In genomic region chr7:30201921-30202320, GRCh38 we compare ENCODE assay signal across 17 cellular contexts.
DNase-seq lines count a peak whose midpoint lies in the region; ATAC-seq and TF ChIP-seq lines count a peak whose summit lies in the region.
"Had no signal": no experiment of that assay in that cellular context is flagged by ENCODE, and none has a peak within 500 bp of the region (broad histone marks: within the 10 kb centered on the region; RNA-seq: fewer than 3 reads in every experiment).

No MANE protein-coding gene starts in this region.

- no peaks in the 10 kb centered on the region for H3K9me2 ChIP-seq in OCI-LY1 (ENCODE audit: low read depth, low read length)

- intact Hi-C loops in ovary (cut with DNase I) = no loop called here

- H3K27ac Mint-ChIP-seq in stimulated activated naive CD8-positive, alpha-beta T cell treated with anti-CD3 and anti-CD28 coated beads, Interleukin-15, amount 100 ng/mL, for 72 hours = no peak overlapping the region

- no peak overlapping the region for H3K4me3 ChIP-seq in OCI-LY1 (ENCODE audit: low read depth, low read length, poor library complexity, severe bottlenecking)
- no peak overlapping the region for H3K4me3 ChIP-seq in epithelial cell of esophagus (ENCODE audit: low read length)
- H3K4me3 ChIP-seq in ovary = no peak overlapping the region
- H3K4me3 ChIP-seq: MG63, SJCRH30 had no signal

- ATAC-seq in GM19455 (IDR thresholded peaks at IDR 0.05; ENCODE audit: unreplicated experiment) = peak; percentile 7
- no peak for ATAC-seq in HG03025 (IDR thresholded peaks at IDR 0.05; ENCODE audit: low FRiP score, unreplicated experiment)
- no peak for ATAC-seq in stimulated activated naive CD8-positive, alpha-beta T cell treated with anti-CD3 and anti-CD28 coated beads, Interleukin-15, amount 100 ng/mL, for 72 hours

- TF ChIP-seq EP300 in ovary (IDR thresholded peaks at IDR 0.05) = no peak

- H3K9me3 ChIP-seq in OCI-LY1 (ENCODE audit: low read length) (peaks cover 7% of the 10 kb centered on the region), ovary (no peaks in the 10 kb centered on the region)

- H3K36me3 ChIP-seq in OCI-LY1 (ENCODE audit: insufficient read depth, low read length) (no peaks in the 10 kb centered on the region; the same call in 1 of the 2 replicates), ovary (no peaks in the 10 kb centered on the region)
- H3K36me3 ChIP-seq: MG63, SJCRH30 had no signal

- peak overlapping the region; percentile 30; the same call in 1 of the 2 replicates for H3K9ac ChIP-seq in OCI-LY1 (ENCODE audit: low read length)
- H3K9ac ChIP-seq: KMS-11 had no signal

- H3K9me3 Mint-ChIP-seq in stimulated activated naive CD8-positive, alpha-beta T cell treated with anti-CD3 and anti-CD28 coated beads, Interleukin-15, amount 100 ng/mL, for 72 hours = peaks cover 3 to 15% of the 10 kb centered on the region in 2 donors

- H3K4me1 ChIP-seq in OCI-LY1 (ENCODE audit: insufficient read depth, low read length, severe bottlenecking) (peaks cover 36% of the 10 kb centered on the region), ovary (ENCODE audit: insufficient read depth) (no peaks in the 10 kb centered on the region)
- H3K4me1 ChIP-seq: SJCRH30 had no signal

- H3K27me3 Mint-ChIP-seq in stimulated activated naive CD8-positive, alpha-beta T cell treated with anti-CD3 and anti-CD28 coated beads, Interleukin-15, amount 100 ng/mL, for 72 hours = no peaks in the 10 kb centered on the region
- H3K27me3 Mint-ChIP-seq: CD8-positive, alpha-beta memory T cell had no signal

- no peak for TF ChIP-seq POLR2A in ovary (IDR thresholded peaks at IDR 0.05)

- no peaks in the 10 kb centered on the region for H3K79me2 ChIP-seq in OCI-LY1 (ENCODE audit: insufficient read depth, low read length)

- H3K27me3 ChIP-seq in OCI-LY1 (ENCODE audit: insufficient read depth, low read length) (no peaks in the 10 kb centered on the region), ovary (no peaks in the 10 kb centered on the region)
- H3K27me3 ChIP-seq: MG63, SJCRH30 had no signal

- H4K20me1 ChIP-seq in OCI-LY1 (ENCODE audit: insufficient read depth, low read length) = no peaks in the 10 kb centered on the region

- peak overlapping the region; percentile 24; the same call in 1 of the 2 replicates for H3K4me2 ChIP-seq in OCI-LY1 (ENCODE audit: low read length)
- H3K4me2 ChIP-seq: KMS-11 had no signal

- H3K4me3 Mint-ChIP-seq in stimulated activated naive CD8-positive, alpha-beta T cell treated with anti-CD3 and anti-CD28 coated beads, Interleukin-15, amount 100 ng/mL, for 72 hours = no peak overlapping the region
- H3K4me3 Mint-ChIP-seq: CD8-positive, alpha-beta memory T cell had no signal

- no peaks in the 10 kb centered on the region for H3F3A ChIP-seq in OCI-LY1 (ENCODE audit: insufficient read depth, low read length)

- peak overlapping the region; percentile 58 for H2AFZ ChIP-seq in OCI-LY1 (ENCODE audit: low read length)

- in situ Hi-C loops in KBM-7 (cut with MboI; ENCODE audit: low pct_unique_long_range_greater_than_20kb, low sequenced_read_pairs) = no loop called here

- no peaks in the 10 kb centered on the region for H3K4me1 Mint-ChIP-seq in stimulated activated naive CD8-positive, alpha-beta T cell treated with anti-CD3 and anti-CD28 coated beads, Interleukin-15, amount 100 ng/mL, for 72 hours
- H3K4me1 Mint-ChIP-seq: CD8-positive, alpha-beta memory T cell had no signal

- H3K27ac ChIP-seq in OCI-LY1 (ENCODE audit: low read depth, low read length, poor library complexity, severe bottlenecking) = peak overlapping the region; percentile 72
- H3K27ac ChIP-seq in ovary = no peak overlapping the region
- H3K27ac ChIP-seq: KMS-11, SJCRH30 had no signal

- TF ChIP-seq CTCF in OCI-LY1 (IDR thresholded peaks at IDR 0.05; ENCODE audit: low read length) = peak; percentile 36
- no peak for TF ChIP-seq CTCF in epithelial cell of esophagus (IDR thresholded peaks at IDR 0.05; ENCODE audit: insufficient read depth, low read depth, low read length, missing control alignments)
- TF ChIP-seq CTCF in ovary (IDR thresholded peaks at IDR 0.05) = no peak

- WGBS in ovary, 3 donors = 90 to 98% (median 96%) methylated on average over 2 of the region's 2 CpGs

- DNase-seq in epithelial cell of esophagus (ENCODE audit: low read depth) = peak; percentile 21
- DNase-seq in ovary = no peak
- DNase-seq in KBM-7 = no peak
- no peak for DNase-seq in stimulated activated naive CD8-positive, alpha-beta T cell treated with anti-CD3 and anti-CD28 coated beads, Interleukin-15, amount 100 ng/mL, for 72 hours
- DNase-seq: CD8-positive, alpha-beta memory T cell; DND-41; HCEC 1CT; MG63; NCI-H1092 treated with DMSO at 0.1 percent for 48 hours; NCI-H1694; NCI-H510A; SJCRH30; SW 1271 had no signal
